8 cellular contexts compared by ENCODE assay signal in genomic region chr2:71069376-71069775, GRCh38. TPM values are rescaled to one million over a fixed set of nuclear protein-coding genes. Genes with fewer than 3 reads are reported as not detected.
DNase-seq lines count a peak whose midpoint lies in the region; FAIRE-seq and TF ChIP-seq lines count a peak whose summit lies in the region.

No MANE protein-coding gene starts in this region.

- H3K36me3 Mint-ChIP-seq in Caco-2 (ENCODE audit: insufficient read depth, unreplicated experiment) = peaks cover 42% of the 10 kb centered on the region
- peaks cover 39% of the 10 kb centered on the region for H3K36me3 Mint-ChIP-seq in endothelial cell (ENCODE audit: low read depth, unreplicated experiment)

- intact Hi-C loops in Caco-2 (cut with micrococcal nuclease; ENCODE audit: unreplicated experiment) (loop anchor here (2.0 kb wide), 1 partner anchor 75 kb away; the partner anchor contains the start of gene TEX261), OCI-LY7 (cut with micrococcal nuclease; ENCODE audit: unreplicated experiment) (loop anchor here (2.0 to 10.0 kb wide), 5 partner anchors 75 to 982 kb away; partner anchors contain the start of genes PAIP2B, PCBP1, TEX261 and TIA1), posterior vena cava (cut with DNase I) (no loop called here)

- no peak for DNase-seq in Caco-2
- DNase-seq in OCI-LY7 (ENCODE audit: low spot score) = no peak
- DNase-seq in endothelial cell (ENCODE audit: low spot score) = no peak
- no peak for DNase-seq in neuronal stem cell (ENCODE audit: low spot score)
- DNase-seq in activated gamma-delta T cell treated with Interleukin-2 at 50 U/mL for 16 hours = no peak
- no peak for DNase-seq in GM19239 (ENCODE audit: insufficient read length, low spot score)
- DNase-seq in posterior vena cava (ENCODE audit: low spot score) = no peak
- no peak for DNase-seq in CD1c-positive myeloid dendritic cell (ENCODE audit: extremely low spot score)

- H4K20me1 ChIP-seq in OCI-LY7 (ENCODE audit: insufficient read depth, low read length) = peaks cover 18% of the 10 kb centered on the region

- no peaks in the 10 kb centered on the region for H3K27me3 Mint-ChIP-seq in Caco-2 (ENCODE audit: insufficient read depth, unreplicated experiment)
- H3K27me3 Mint-ChIP-seq in endothelial cell (ENCODE audit: unreplicated experiment) = peaks cover 18% of the 10 kb centered on the region

- no peak overlapping the region for H3K18ac ChIP-seq in neuronal stem cell (ENCODE audit: low read length)

- H4K8ac ChIP-seq in neuronal stem cell (ENCODE audit: low read depth, low read length) = no peak overlapping the region

- H2BK5ac ChIP-seq in neuronal stem cell (ENCODE audit: low read length) = no peak overlapping the region

- H2BK12ac ChIP-seq in neuronal stem cell (ENCODE audit: low read length) = no peak overlapping the region

- H3K4me3 Mint-ChIP-seq in Caco-2 (ENCODE audit: unreplicated experiment) (peak overlapping the region; percentile 76), endothelial cell (ENCODE audit: unreplicated experiment) (peak overlapping the region; percentile 98)

- no peaks in the 10 kb centered on the region for H3K9me2 ChIP-seq in OCI-LY7 (ENCODE audit: insufficient read depth, low read length)

- H3K4me1 Mint-ChIP-seq in Caco-2 (ENCODE audit: low read depth, unreplicated experiment) (peaks cover 10% of the 10 kb centered on the region), endothelial cell (ENCODE audit: unreplicated experiment) (peaks cover 33% of the 10 kb centered on the region)

- H3K4me2 ChIP-seq in OCI-LY7 (ENCODE audit: low read length) (peak overlapping the region; percentile 92), neuronal stem cell (ENCODE audit: insufficient read depth, low read length, poor library complexity, severe bottlenecking) (peak overlapping the region; percentile 89)

- H3K9me3 Mint-ChIP-seq in Caco-2 (ENCODE audit: unreplicated experiment) = no peaks in the 10 kb centered on the region
- no peaks in the 10 kb centered on the region for H3K9me3 Mint-ChIP-seq in endothelial cell (ENCODE audit: unreplicated experiment)

- H2AFZ ChIP-seq in OCI-LY7 (ENCODE audit: low read length) (no peak overlapping the region), neuronal stem cell (ENCODE audit: low read length) (peak overlapping the region; percentile 95)

- whole genome bisulfite sequencing in neuronal stem cell (ENCODE audit: extremely low coverage in 2 of 2, insufficient read length in 2 of 2, insufficient replicate concordance in 1 of 2), 2 donors = no CpG with 5 or more reads among the region's 5 CpGs

- H3K27ac ChIP-seq in OCI-LY7 (ENCODE audit: low read depth, low read length, poor library complexity, severe bottlenecking) = peak overlapping the region; percentile 99
- no peak overlapping the region for H3K27ac ChIP-seq in neuronal stem cell (replicated peaks; ENCODE audit: low read length)

- H3K36me3 ChIP-seq in Caco-2 (ENCODE audit: control insufficient read depth, insufficient read depth, low read length) (no peaks in the 10 kb centered on the region; the same call in 1 of the 2 replicates), OCI-LY7 (ENCODE audit: insufficient read depth, low read length) (peaks cover 49% of the 10 kb centered on the region), neuronal stem cell (replicated peaks in 1 of 2; ENCODE audit: control insufficient read depth in 2 of 2, insufficient read depth in 2 of 2, low read length in 2 of 2) (peaks cover 17 to 32% of the 10 kb centered on the region in 2 donors)

- no peak overlapping the region for H4K91ac ChIP-seq in neuronal stem cell (ENCODE audit: low read depth, low read length, poor library complexity)

- TF ChIP-seq CTCF in Caco-2 (IDR thresholded peaks at IDR 0.05; ENCODE audit: insufficient read depth in 1 of 2, low read depth in 1 of 2, low read length in 1 of 2, severe bottlenecking in 1 of 2, unreplicated experiment in 1 of 2) (no peak), OCI-LY7 (conservative IDR thresholded peaks at IDR 0.05; ENCODE audit: low read length) (no peak), endothelial cell (IDR thresholded peaks at IDR 0.05; ENCODE audit: unreplicated experiment) (no peak)

- H3K4me3 ChIP-seq in Caco-2 (ENCODE audit: low read depth, low read length) (peak overlapping the region; percentile 71), OCI-LY7 (ENCODE audit: low read depth, low read length, poor library complexity, severe bottlenecking) (peak overlapping the region; percentile 94), neuronal stem cell (ENCODE audit: low read length in 2 of 2) (peak overlapping the region; percentile 72 to 85)

- H3K27me3 ChIP-seq in Caco-2 (replicated peaks; ENCODE audit: control insufficient read depth, insufficient read depth, low read length) (no peaks in the 10 kb centered on the region), neuronal stem cell (ENCODE audit: control insufficient read depth in 3 of 3, insufficient read depth in 3 of 3, low read depth in 1 of 3, low read length in 3 of 3) (peaks cover 0 to 6% (median 0%) of the 10 kb centered on the region in 3 experiments)

- H2BK15ac ChIP-seq in neuronal stem cell (ENCODE audit: low read length) = no peak overlapping the region

- CTCF ChIA-PET in Caco-2 (lab: Charles Lee) = interaction anchor here (1.3 to 2.2 kb wide), 3 partner anchors 10 to 46 kb away, joined by 5 to 18 read pairs (median 6); no protein-coding TSS in a partner anchor
- CTCF ChIA-PET in OCI-LY7 (lab: Charles Lee; ENCODE audit: unreplicated experiment) = interaction anchor here (1.2 to 2.0 kb wide), 3 partner anchors 19 to 85 kb away, joined by 4 to 5 read pairs (median 4); no protein-coding TSS in a partner anchor

- FAIRE-seq in GM19239 (lab: Jason Lieb, UNC) = no peak

- H3K14ac ChIP-seq in neuronal stem cell (ENCODE audit: low read length) = no peak overlapping the region

- POLR2A ChIA-PET in Caco-2 (lab: Charles Lee) = interaction anchor here (0.9 to 1.8 kb wide), 4 partner anchors 20 to 41 kb away, joined by 3 to 8 read pairs (median 5); no protein-coding TSS in a partner anchor
- POLR2A ChIA-PET in OCI-LY7 (lab: Charles Lee) = interaction anchor here (1.2 to 2.9 kb wide), 3 partner anchors 10 to 70 kb away, joined by 3 to 11 read pairs (median 4); partner anchors contain the start of genes MCEE and MPHOSPH10

- H3K9me3 ChIP-seq in Caco-2 (no peaks in the 10 kb centered on the region), OCI-LY7 (ENCODE audit: low read length) (no peaks in the 10 kb centered on the region), neuronal stem cell (replicated peaks in 1 of 2; ENCODE audit: control insufficient read depth in 2 of 2, insufficient read depth in 1 of 2, low read depth in 1 of 2, low read length in 2 of 2) (no peaks in the 10 kb centered on the region)

- H2BK120ac ChIP-seq in neuronal stem cell (ENCODE audit: low read depth, low read length) = no peak overlapping the region

- BruUV-seq in Caco-2 (replicated peaks; lab: Mats Ljungman, UMichigan) (TSS peak; percentile 58), OCI-LY7 (replicated peaks; lab: Mats Ljungman, UMichigan) (TSS peak; percentile 71)

- H2AK5ac ChIP-seq in neuronal stem cell (ENCODE audit: low read depth, low read length) = no peak overlapping the region

- H3K9ac ChIP-seq in neuronal stem cell (ENCODE audit: low read depth, low read length, poor library complexity) = peak overlapping the region; percentile 78

- H3K79me2 ChIP-seq in OCI-LY7 (ENCODE audit: insufficient read depth, low read depth, low read length) = peaks cover 59% of the 10 kb centered on the region

- H3K23ac ChIP-seq in neuronal stem cell (ENCODE audit: low read depth, low read length, poor library complexity) = no peak overlapping the region

- H3K4me1 ChIP-seq in Caco-2 (0 out of 2 replicates have a peak, but pooled peaks cover 4% of the 10 kb centered on the region), OCI-LY7 (ENCODE audit: insufficient read depth, low read length, poor library complexity, severe bottlenecking) (peaks cover 71% of the 10 kb centered on the region), neuronal stem cell (ENCODE audit: control insufficient read depth in 2 of 2, insufficient read depth in 1 of 2, low read depth in 1 of 2, low read length in 2 of 2) (peaks cover 0 to 4% of the 10 kb centered on the region in 2 donors)

- peaks cover 13% of the 10 kb centered on the region for H3K79me1 ChIP-seq in neuronal stem cell (ENCODE audit: low read depth, low read length)

- no peak overlapping the region for H3K4ac ChIP-seq in neuronal stem cell (ENCODE audit: low read length)

- H3K27ac Mint-ChIP-seq in Caco-2 (ENCODE audit: unreplicated experiment) (no peak overlapping the region), endothelial cell (ENCODE audit: unreplicated experiment) (no peak overlapping the region)

RNA-seq across cellular contexts. Expression of gene NAGK, which starts 0.9 kb away (rescaled TPM):
- total RNA-seq in Caco-2 (2022) (87.6 and 101 TPM in 2 replicates), OCI-LY7 (2022) (211 and 221 TPM in 2 replicates), endothelial cell (ENCODE audit: unreplicated experiment) (125 TPM), posterior vena cava (10 to 100 TPM; 89.5 to 90.9 TPM)
- total RNA-seq in OCI-LY7 (2014; rRNA removed; shearing (Covaris generic)) = 79.7 and 97.8 TPM in 2 replicates
- polyA plus RNA-seq in neuronal stem cell (2013, experiment 1 of 2) = 33.6 TPM
- 31.2 TPM for polyA plus RNA-seq in neuronal stem cell (2013, experiment 2 of 2)

Comparison
In these comparisons a context has a peak if more than half of its experiments do, and no peak if none do; other contexts are left out.
1. intact Hi-C loops: an anchor here in Caco-2 (2.0 kb wide) and OCI-LY7 (2.0 to 10.0 kb wide); none called in posterior vena cava.